ENCODE assay signal across 9 cellular contexts in the genomic region with DNA sequence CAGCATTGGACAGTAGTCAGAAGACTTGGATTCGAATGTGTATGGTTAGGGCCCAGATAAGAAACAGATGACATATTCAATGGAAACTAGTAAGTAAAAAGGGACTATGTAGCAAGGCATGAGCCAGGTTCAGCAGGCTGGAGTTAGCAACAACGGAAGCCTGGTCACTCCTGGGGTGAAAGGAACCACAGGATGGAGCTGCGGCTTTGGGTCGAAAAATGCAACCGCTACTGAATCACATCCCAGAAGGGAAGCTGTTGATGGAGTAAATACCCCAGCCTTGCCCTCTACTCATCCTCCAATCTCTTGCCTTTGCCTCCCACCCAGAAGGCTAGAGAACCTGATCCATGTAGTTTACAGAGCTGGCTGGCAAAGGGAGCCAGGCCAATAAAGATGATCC. TPM values are rescaled to one million over a fixed set of nuclear protein-coding genes. Genes with fewer than 3 reads are reported as not detected.
DNase-seq lines count a peak whose midpoint lies in the region; ATAC-seq lines count a peak whose summit lies in the region.
"Had no signal": no experiment of that assay in that cellular context is flagged by ENCODE, and none has a peak within 500 bp of the region (broad histone marks: within the 10 kb centered on the region; RNA-seq: fewer than 3 reads in every experiment).

No MANE protein-coding gene starts in this region.

- CTCF ChIA-PET in activated CD8-positive, alpha-beta memory T cell treated with anti-CD3 and anti-CD28 coated beads, Interleukin-2, amount 10 ng/mL, durations not matched to agents 7 days and 5 days (lab: Charles Lee), result interaction anchor here (0.7 to 6.1 kb wide), 10 partner anchors 16 to 866 kb away, joined by 3 to 39 read pairs (median 4); partner anchors contain the start of genes ADO and EGR2

- peak overlapping the region; percentile 84 for H3K27ac Mint-ChIP-seq in activated CD8-positive, alpha-beta memory T cell treated with anti-CD3 and anti-CD28 coated beads, Interleukin-2, amount 10 ng/mL, durations not matched to agents 7 days and 5 days

- H3K27me3 Mint-ChIP-seq in activated CD8-positive, alpha-beta memory T cell treated with anti-CD3 and anti-CD28 coated beads, Interleukin-2, amount 10 ng/mL, durations not matched to agents 7 days and 5 days, result peaks cover 12% of the 10 kb centered on the region

- peak; percentile 13 for ATAC-seq in GM18868 (IDR thresholded peaks at IDR 0.05; ENCODE audit: unreplicated experiment)
- peak; percentile 23 for ATAC-seq in HG03354 (IDR thresholded peaks at IDR 0.05; ENCODE audit: poor library complexity, severe bottlenecking, unreplicated experiment)
- ATAC-seq in activated CD8-positive, alpha-beta memory T cell treated with anti-CD3 and anti-CD28 coated beads, Interleukin-2, amount 10 ng/mL, durations not matched to agents 7 days and 5 days, result peak; percentile 70

- peaks cover 68% of the 10 kb centered on the region for H3K4me1 Mint-ChIP-seq in activated CD8-positive, alpha-beta memory T cell treated with anti-CD3 and anti-CD28 coated beads, Interleukin-2, amount 10 ng/mL, durations not matched to agents 7 days and 5 days

- peak; percentile 86 for DNase-seq in activated CD8-positive, alpha-beta memory T cell treated with anti-CD3 and anti-CD28 coated beads, Interleukin-2, amount 10 ng/mL, durations not matched to agents 7 days and 5 days
- DNase-seq in stimulated activated CD8-positive, alpha-beta memory T cell treated with anti-CD3 and anti-CD28 coated beads, Interleukin-2, amount 100 ng/mL, for 1 hour (ENCODE audit: low read depth in 2 of 2), result peak; percentile 3 to 19
- no peak for DNase-seq in H4 (ENCODE audit: low spot score)
- no peak for DNase-seq in midbrain (lab: John Stamatoyannopoulos, UW)
- DNase-seq in middle frontal gyrus (ENCODE audit: extremely low spot score, low spot score), result no peak
- DNase-seq: KG1, occipital lobe had no signal

- peaks cover 3% of the 10 kb centered on the region for H3K9me3 Mint-ChIP-seq in activated CD8-positive, alpha-beta memory T cell treated with anti-CD3 and anti-CD28 coated beads, Interleukin-2, amount 10 ng/mL, durations not matched to agents 7 days and 5 days (ENCODE audit: low read depth)

- peaks cover 3% of the 10 kb centered on the region for H3K36me3 Mint-ChIP-seq in activated CD8-positive, alpha-beta memory T cell treated with anti-CD3 and anti-CD28 coated beads, Interleukin-2, amount 10 ng/mL, durations not matched to agents 7 days and 5 days

- H3K4me3 Mint-ChIP-seq in activated CD8-positive, alpha-beta memory T cell treated with anti-CD3 and anti-CD28 coated beads, Interleukin-2, amount 10 ng/mL, durations not matched to agents 7 days and 5 days, result peak overlapping the region; percentile 38

RNA-seq across cellular contexts. Expression of gene EGR2, which starts 37.5 kb away (rescaled TPM):
- 10 to 100 TPM in 1 of 2 experiments, 1 to 10 TPM in 1; 4.7 to 21.6 TPM for total RNA-seq in activated CD8-positive, alpha-beta memory T cell treated with anti-CD3 and anti-CD28 coated beads, Interleukin-2, amount 10 ng/mL, durations not matched to agents 7 days and 5 days
- total RNA-seq in H4 (2014; rRNA removed; shearing (Covaris generic)), result 0.39 and 1.1 TPM in 2 replicates

RNA-seq across cellular contexts. Expression of gene ADO, which starts 49.2 kb away (rescaled TPM):
- 10 to 100 TPM; 19.4 to 25.9 TPM for total RNA-seq in activated CD8-positive, alpha-beta memory T cell treated with anti-CD3 and anti-CD28 coated beads, Interleukin-2, amount 10 ng/mL, durations not matched to agents 7 days and 5 days
- 24.0 and 24.7 TPM in 2 replicates for total RNA-seq in H4 (2014; rRNA removed; shearing (Covaris generic))

Comparison
In these comparisons a context has a peak if more than half of its experiments do, and no peak if none do; other contexts are left out.
1. ATAC-seq: peak in every context shown above with its lines; median percentile 70 in activated CD8-positive, alpha-beta memory T cell treated with anti-CD3 and anti-CD28 coated beads, Interleukin-2, amount 10 ng/mL, durations not matched to agents 7 days and 5 days; 23 in HG03354; 13 in GM18868.
2. DNase-seq: peak in activated CD8-positive, alpha-beta memory T cell treated with anti-CD3 and anti-CD28 coated beads, Interleukin-2, amount 10 ng/mL, durations not matched to agents 7 days and 5 days (single experiment) and stimulated activated CD8-positive, alpha-beta memory T cell treated with anti-CD3 and anti-CD28 coated beads, Interleukin-2, amount 100 ng/mL, for 1 hour (2 of 2); none in H4 (single experiment), midbrain (single experiment) and middle frontal gyrus (single experiment).